19 cellular contexts compared by ENCODE assay signal in the genomic region with DNA sequence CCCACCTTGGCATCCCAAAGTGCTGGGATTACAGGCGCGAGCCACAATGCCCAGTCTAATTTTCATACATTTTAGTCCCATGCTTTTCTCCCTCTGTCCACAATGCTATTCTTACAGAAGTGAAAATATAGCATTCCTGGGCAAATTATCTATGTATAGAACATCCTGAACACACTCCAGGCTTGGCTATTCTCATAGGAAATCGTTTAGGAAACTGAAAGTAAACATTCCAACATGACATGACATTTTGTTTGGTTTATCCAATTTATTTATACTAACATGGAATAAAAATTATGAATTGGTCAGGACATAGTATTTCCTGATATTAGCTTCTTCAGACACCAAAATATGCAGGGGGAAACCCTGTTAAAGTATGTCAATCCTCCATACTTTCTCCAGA. TPM values are rescaled to one million over a fixed set of nuclear protein-coding genes. Genes with fewer than 3 reads are reported as not detected.
DNase-seq lines count a peak whose midpoint lies in the region; ATAC-seq and TF ChIP-seq lines count a peak whose summit lies in the region.
"Had no signal": no experiment of that assay in that cellular context is flagged by ENCODE, and none has a peak within 500 bp of the region (broad histone marks: within the 10 kb centered on the region; RNA-seq: fewer than 3 reads in every experiment).

No MANE protein-coding gene starts in this region.

- peaks cover 44% of the 10 kb centered on the region for H3K36me3 Mint-ChIP-seq in osteocyte (ENCODE audit: unreplicated experiment)
- peaks cover 0 to 4% (median 0%) of the 10 kb centered on the region in 5 donors for H3K36me3 Mint-ChIP-seq in naive thymus-derived CD4-positive, alpha-beta T cell

- peaks cover 5% of the 10 kb centered on the region for H3K36me3 ChIP-seq in IMR-90 (ENCODE audit: control insufficient read depth, insufficient read depth, low read length)
- H3K36me3 ChIP-seq in naive thymus-derived CD4-positive, alpha-beta T cell (ENCODE audit: control insufficient read depth in 2 of 3, insufficient read depth in 3 of 3, low read length in 3 of 3), result no peaks in the 10 kb centered on the region
- H3K36me3 ChIP-seq: HAP-1 had no signal

- peak overlapping the region; percentile 59 for H3K4me2 ChIP-seq in IMR-90 (ENCODE audit: low read depth, low read length)

- TF ChIP-seq CTCF in IMR-90 (conservative IDR thresholded peaks at IDR 0.05; ENCODE audit: low read depth, low read length), result no peak
- no peak for TF ChIP-seq CTCF in fibroblast of villous mesenchyme (IDR thresholded peaks at IDR 0.05; ENCODE audit: insufficient read depth, low read depth, low read length)
- TF ChIP-seq CTCF in osteocyte (IDR thresholded peaks at IDR 0.05), result no peak

- H3K23ac ChIP-seq in IMR-90 (ENCODE audit: low read depth, low read length), result no peak overlapping the region

- H3K9me1 ChIP-seq in IMR-90 (ENCODE audit: insufficient read depth, low read length), result peaks cover 23% of the 10 kb centered on the region; the same call in 1 of the 2 replicates

- TF ChIP-seq POLR2A in IMR-90 (IDR thresholded peaks at IDR 0.05; ENCODE audit: low read depth, low read length), result no peak

- H3K4me1 ChIP-seq in IMR-90 (ENCODE audit: control insufficient read depth, insufficient read depth, low read length), result peaks cover 14% of the 10 kb centered on the region
- no peaks in the 10 kb centered on the region for H3K4me1 ChIP-seq in naive thymus-derived CD4-positive, alpha-beta T cell (ENCODE audit: control insufficient read depth in 2 of 2, insufficient read depth in 2 of 2, low read length in 2 of 2)

- peak overlapping the region; percentile 8 for H2BK5ac ChIP-seq in IMR-90 (ENCODE audit: low read depth, low read length, poor library complexity, severe bottlenecking)

- H3K27me3 ChIP-seq in IMR-90 (ENCODE audit: control insufficient read depth, insufficient read depth, low read length), result no peaks in the 10 kb centered on the region
- H3K27me3 ChIP-seq in naive thymus-derived CD4-positive, alpha-beta T cell (ENCODE audit: control insufficient read depth in 2 of 2, insufficient read depth in 2 of 2, low read length in 2 of 2), result peaks cover 0 to 3% of the 10 kb centered on the region in 2 donors

- ATAC-seq in IMR-90 (ENCODE audit: low read depth) (peak; percentile 79), GM21529 (IDR thresholded peaks at IDR 0.05; ENCODE audit: unreplicated experiment) (no peak)
- no peak for ATAC-seq in naive thymus-derived CD4-positive, alpha-beta T cell
- ATAC-seq: Panc1 had no signal

- H3K4me1 Mint-ChIP-seq in osteocyte (ENCODE audit: unreplicated experiment), result peaks cover 28% of the 10 kb centered on the region
- H3K4me1 Mint-ChIP-seq in naive thymus-derived CD4-positive, alpha-beta T cell, result peaks cover 0 to 9% (median under 1%) of the 10 kb centered on the region in 7 donors

- peak overlapping the region; percentile 8; the same call in 1 of the 2 replicates for H3K27ac ChIP-seq in IMR-90 (ENCODE audit: insufficient read depth, low read length)
- H3K27ac ChIP-seq in naive thymus-derived CD4-positive, alpha-beta T cell (ENCODE audit: low read depth, low read length), result no peak overlapping the region
- H3K27ac ChIP-seq: GM23248 had no signal

- DNase-seq in IMR-90, result peak; percentile 58
- DNase-seq in dermis blood vessel endothelial cell, result peak; percentile 30
- DNase-seq in fibroblast of villous mesenchyme (ENCODE audit: low read depth), result peak; percentile 35
- DNase-seq in osteocyte (ENCODE audit: extremely low spot score, unreplicated experiment), result no peak
- DNase-seq in naive thymus-derived CD4-positive, alpha-beta T cell, result no peak
- DNase-seq in NK-92 treated with Interleukin-12 subunit alpha and Interleukin-12 subunit beta, amount 100 ng/mL, for 24 hours (lab: John Stamatoyannopoulos, UW), result no peak
- DNase-seq in dedifferentiated amniotic fluid mesenchymal stem cell (ENCODE audit: extremely low spot score), result no peak
- DNase-seq: Caco-2; CD4-positive, alpha-beta T cell; DMS153; GF-D8; GM23248; NCI-H1092 treated with DMSO at 0.1 percent for 48 hours; NCI-H1694; NCI-H226; NCI-H524 treated with DMSO at 0.1 percent for 48 hours had no signal

- H3K56ac ChIP-seq in IMR-90 (ENCODE audit: extremely low read depth, insufficient read depth, low read length), result no peak overlapping the region

- no peak overlapping the region for H2BK15ac ChIP-seq in IMR-90 (ENCODE audit: low read depth, low read length)

- no peak overlapping the region for H2AFZ ChIP-seq in IMR-90 (replicated peaks; ENCODE audit: low read length, poor library complexity)
- H2AFZ ChIP-seq: GM23248 had no signal

- intact Hi-C loops in IMR-90 (cut with micrococcal nuclease), result no loop called here
- intact Hi-C loops in naive thymus-derived CD4-positive, alpha-beta T cell (cut with micrococcal nuclease), result no loop called here

- H3K14ac ChIP-seq in IMR-90 (replicated peaks; ENCODE audit: low read depth, low read length), result no peak overlapping the region

- H4K8ac ChIP-seq in IMR-90 (ENCODE audit: low read depth in 2 of 2, low read length in 2 of 2), result peak overlapping the region in 1 of 2 experiments; percentile 20; a peak in 1 of 4 replicates

- H3K9me3 ChIP-seq in IMR-90 (ENCODE audit: control insufficient read depth, insufficient read depth, low read length), result no peaks in the 10 kb centered on the region
- no peaks in the 10 kb centered on the region for H3K9me3 ChIP-seq in naive thymus-derived CD4-positive, alpha-beta T cell (ENCODE audit: control insufficient read depth in 2 of 3, low read length in 3 of 3)
- H3K9me3 ChIP-seq: Caco-2, HAP-1 had no signal

- no peak overlapping the region for H3K9ac ChIP-seq in IMR-90 (ENCODE audit: low read depth, low read length)
- H3K9ac ChIP-seq: GM23248 had no signal

- no TSS peak for BruUV-seq in IMR-90 (replicated peaks; lab: Mats Ljungman, UMichigan)

- H3K4ac ChIP-seq in IMR-90 (ENCODE audit: low read depth, low read length), result no peak overlapping the region

- POLR2A ChIA-PET in IMR-90 (lab: Charles Lee; ENCODE audit: unreplicated experiment), result no interaction called here
- POLR2A ChIA-PET in naive thymus-derived CD4-positive, alpha-beta T cell (lab: Charles Lee), result interaction anchor here (0.7 kb wide), 1 partner anchor 601 kb away, joined by 3 read pairs; no protein-coding TSS in a partner anchor

- no peaks in the 10 kb centered on the region for H4K20me1 ChIP-seq in IMR-90 (ENCODE audit: insufficient read depth, low read length)

- H3K27ac Mint-ChIP-seq in osteocyte (ENCODE audit: unreplicated experiment), result peak overlapping the region; percentile 85
- H3K27ac Mint-ChIP-seq in naive thymus-derived CD4-positive, alpha-beta T cell, result no peak overlapping the region
- H3K27ac Mint-ChIP-seq: CD4-positive, alpha-beta T cell had no signal

- no peak overlapping the region for H2BK120ac ChIP-seq in IMR-90 (ENCODE audit: low read depth, low read length)

- no peak overlapping the region for H2AK5ac ChIP-seq in IMR-90 (ENCODE audit: low read depth, low read length)

- WGBS in IMR-90 (ENCODE audit: extremely low coverage in 2 of 2, insufficient read length in 1 of 2), 2 experiments, result no CpG with 5 or more reads among the region's 3 CpGs

- no peak overlapping the region for H2AK9ac ChIP-seq in IMR-90 (replicated peaks; ENCODE audit: low read depth, low read length, poor library complexity)

- H4K91ac ChIP-seq in IMR-90 (ENCODE audit: insufficient read depth, low read depth, low read length), result no peak overlapping the region

- H2BK20ac ChIP-seq in IMR-90 (ENCODE audit: low read depth, low read length), result 0 out of 2 replicates have a peak overlapping the region, but pooled peaks have one; percentile 13

- peak overlapping the region; percentile 26 for H3K4me3 Mint-ChIP-seq in osteocyte (ENCODE audit: unreplicated experiment)
- no peak overlapping the region for H3K4me3 Mint-ChIP-seq in naive thymus-derived CD4-positive, alpha-beta T cell
- H3K4me3 Mint-ChIP-seq: CD4-positive, alpha-beta T cell had no signal

- H3K79me1 ChIP-seq in IMR-90 (ENCODE audit: low read depth in 1 of 2, low read length in 2 of 2), result peaks cover 0 to 16% of the 10 kb centered on the region in 2 experiments; a peak in 1 of 4 replicates

- H3K4me3 ChIP-seq in IMR-90 (ENCODE audit: insufficient read depth, low read depth, low read length) (no peak overlapping the region), fibroblast of villous mesenchyme (ENCODE audit: low read depth, low read length) (no peak overlapping the region)
- H3K4me3 ChIP-seq in naive thymus-derived CD4-positive, alpha-beta T cell (ENCODE audit: low read length), result no peak overlapping the region
- H3K4me3 ChIP-seq: GM23248, HAP-1 had no signal

- no peak overlapping the region for H4K5ac ChIP-seq in IMR-90 (ENCODE audit: low read depth, low read length)

- TF ChIP-seq RAD21 in IMR-90 (IDR thresholded peaks at IDR 0.05; ENCODE audit: low read length), result no peak

- in situ Hi-C loops in IMR-90 (cut with MboI; ENCODE audit: low sequenced_read_pairs), result no loop called here

- CTCF ChIA-PET in IMR-90 (lab: Yijun Ruan, JAX), result interaction anchor here (1.5 kb wide), 1 partner anchor 57 kb away, joined by 4 read pairs; no protein-coding TSS in a partner anchor
- CTCF ChIA-PET in naive thymus-derived CD4-positive, alpha-beta T cell (lab: Charles Lee), result no interaction called here

- dilution Hi-C loops in IMR-90 (cut with HindIII; ENCODE audit: low sequenced_read_pairs, unreplicated experiment), result no loop called here

- no peaks in the 10 kb centered on the region for H3K9me3 Mint-ChIP-seq in osteocyte (ENCODE audit: unreplicated experiment)
- H3K9me3 Mint-ChIP-seq in naive thymus-derived CD4-positive, alpha-beta T cell, result no peaks in the 10 kb centered on the region
- H3K9me3 Mint-ChIP-seq: CD4-positive, alpha-beta T cell had no signal

- no peak overlapping the region for H3K18ac ChIP-seq in IMR-90 (ENCODE audit: low read depth, low read length)

- H3K27me3 Mint-ChIP-seq in osteocyte (ENCODE audit: unreplicated experiment), result no peaks in the 10 kb centered on the region
- H3K27me3 Mint-ChIP-seq in naive thymus-derived CD4-positive, alpha-beta T cell, result no peaks in the 10 kb centered on the region
- H3K27me3 Mint-ChIP-seq: CD4-positive, alpha-beta T cell had no signal

TF ChIP-seq in IMR-90, 13 proteins besides CTCF, POLR2A, EP300 and RAD21:
- TF ChIP-seq MAFK (IDR thresholded peaks at IDR 0.05; ENCODE audit: low read depth, low read length), result no peak

RNA-seq across cellular contexts. Expression of a gene that starts 52.6 kb away (rescaled TPM):
- total RNA-seq in IMR-90 (2012; rRNA removed) (3.4 and 5.0 TPM in 2 replicates), dermis blood vessel endothelial cell (45.1 and 60.0 TPM in 2 replicates), fibroblast of villous mesenchyme (5.6 and 8.4 TPM in 2 replicates), osteocyte (5.5 and 5.9 TPM in 2 replicates)
- polyA plus RNA-seq in IMR-90 (2012; rRNA removed), result 1.9 and 2.1 TPM in 2 replicates
- 0.81 and 0.86 TPM in 2 replicates for polyA plus RNA-seq in IMR-90 (2012; cell fraction: cytosol; rRNA removed)
- polyA plus RNA-seq in IMR-90 (2012; cell fraction: nucleus; rRNA removed; ENCODE audit: low replicate concordance), result 3.0 and 8.1 TPM in 2 replicates
- total RNA-seq in naive thymus-derived CD4-positive, alpha-beta T cell, result 1 to 10 TPM in 4 of 5 experiments, under 1 TPM in 1; 0.53 to 6.0 (median 2.2) TPM
- polyA plus RNA-seq in naive thymus-derived CD4-positive, alpha-beta T cell, result under 1 TPM; 0.17 to 0.21 TPM

Comparison
In these comparisons a context has a peak if more than half of its experiments do, and no peak if none do; other contexts are left out.
1. DNase-seq: peak in IMR-90 (single experiment), dermis blood vessel endothelial cell (single experiment) and fibroblast of villous mesenchyme (single experiment); none in osteocyte (single experiment), naive thymus-derived CD4-positive, alpha-beta T cell (0 of 9), NK-92 treated with Interleukin-12 subunit alpha and Interleukin-12 subunit beta, amount 100 ng/mL, for 24 hours (single experiment) and dedifferentiated amniotic fluid mesenchymal stem cell (single experiment).